In genomic region chr4:10172278-10173038, GRCh38 we compare ENCODE assay signal across 19 cellular contexts. TPM values are rescaled to one million over a fixed set of nuclear protein-coding genes. Genes with fewer than 3 reads are reported as not detected.
A peak's percentile ranks its signal among the peaks of the same experiment; 100 is the strongest.
DNase-seq lines count a peak whose midpoint lies in the region; ATAC-seq, FAIRE-seq and TF ChIP-seq lines count a peak whose summit lies in the region.
"Had no signal": no experiment of that assay in that cellular context is flagged by ENCODE, and none has a peak within 500 bp of the region (broad histone marks: within the 10 kb centered on the region; RNA-seq: fewer than 3 reads in every experiment).

No MANE protein-coding gene starts in this region.

- H3K4me2 ChIP-seq in keratinocyte (ENCODE audit: control insufficient read depth, extremely low read depth, insufficient read depth, low read depth, low read length), result peak overlapping the region; percentile 15

- CTCF ChIA-PET in activated CD8-positive, alpha-beta T cell treated with anti-CD3 and anti-CD28 coated beads, Interleukin-2, amount 10 ng/mL, durations not matched to agents 7 days and 5 days (lab: Charles Lee), result interaction anchor here (1.0 to 3.2 kb wide), 5 partner anchors 10 to 366 kb away, joined by 3 to 17 read pairs (median 3); no protein-coding TSS in a partner anchor

- peak overlapping the region; percentile 56 for H3K27ac ChIP-seq in keratinocyte (ENCODE audit: control insufficient read depth, insufficient read depth, low read length)
- peak overlapping the region; percentile 63 to 77 (median 70) for H3K27ac ChIP-seq in gastrocnemius medialis
- H3K27ac ChIP-seq: HL-60 had no signal

- peaks cover 12% of the 10 kb centered on the region for H3K27me3 Mint-ChIP-seq in activated CD8-positive, alpha-beta T cell treated with anti-CD3 and anti-CD28 coated beads, Interleukin-2, amount 10 ng/mL, durations not matched to agents 7 days and 5 days (ENCODE audit: low read depth)
- H3K27me3 Mint-ChIP-seq in stimulated activated naive CD8-positive, alpha-beta T cell treated with anti-CD3 and anti-CD28 coated beads, Interleukin-15, amount 100 ng/mL, for 72 hours, result peaks cover 8% of the 10 kb centered on the region

- no peaks in the 10 kb centered on the region for H3K36me3 Mint-ChIP-seq in activated CD8-positive, alpha-beta T cell treated with anti-CD3 and anti-CD28 coated beads, Interleukin-2, amount 10 ng/mL, durations not matched to agents 7 days and 5 days (ENCODE audit: low read depth)

- H3K4me3 Mint-ChIP-seq in activated CD8-positive, alpha-beta T cell treated with anti-CD3 and anti-CD28 coated beads, Interleukin-2, amount 10 ng/mL, durations not matched to agents 7 days and 5 days, result no peak overlapping the region
- H3K4me3 Mint-ChIP-seq in stimulated activated naive CD8-positive, alpha-beta T cell treated with anti-CD3 and anti-CD28 coated beads, Interleukin-15, amount 100 ng/mL, for 72 hours, result no peak overlapping the region
- H3K4me3 Mint-ChIP-seq: activated T-cell treated with anti-CD3 and anti-CD28 coated beads, Interleukin-2, amount 50 U/mL, for 72 hours had no signal

- no peak overlapping the region for H3K9ac ChIP-seq in keratinocyte (ENCODE audit: control insufficient read depth, extremely low read depth, insufficient read depth, low read length)

- in situ Hi-C loops in G401 (cut with HindIII; ENCODE audit: low sequenced_read_pairs), result loop anchor here (25.0 kb wide), 1 partner anchor 240 kb away; no protein-coding TSS in a partner anchor
- in situ Hi-C loops in gastrocnemius medialis (cut with MboI; ENCODE audit: low sequenced_read_pairs in 4 of 4), result loop anchor here in 1 of 4 donors (25.0 kb wide), 1 partner anchor 240 kb away; no protein-coding TSS in a partner anchor

- H4K20me1 ChIP-seq in keratinocyte (ENCODE audit: control insufficient read depth, extremely low read depth, insufficient read depth, low read length), result no peaks in the 10 kb centered on the region

- dilution Hi-C loops in keratinocyte (cut with MboI; ENCODE audit: extremely low pct_ligation_motif_present, low sequenced_read_pairs), result no loop called here

- TF ChIP-seq CTCF in keratinocyte (optimal IDR thresholded peaks at IDR 0.05 in 1 of 3, IDR thresholded peaks at IDR 0.05 in 1 of 3, conservative IDR thresholded peaks at IDR 0.05 in 1 of 3; ENCODE audit: extremely low read depth in 1 of 3, insufficient read depth in 2 of 3, low read length in 3 of 3) (no peak), gastrocnemius medialis (IDR thresholded peaks at IDR 0.05 in 4 of 5, conservative IDR thresholded peaks at IDR 0.05 in 1 of 5) (no peak)

- H3K27ac Mint-ChIP-seq in activated CD8-positive, alpha-beta T cell treated with anti-CD3 and anti-CD28 coated beads, Interleukin-2, amount 10 ng/mL, durations not matched to agents 7 days and 5 days, result no peak overlapping the region
- H3K27ac Mint-ChIP-seq in stimulated activated naive CD8-positive, alpha-beta T cell treated with anti-CD3 and anti-CD28 coated beads, Interleukin-15, amount 100 ng/mL, for 72 hours, result no peak overlapping the region
- H3K27ac Mint-ChIP-seq: activated T-cell treated with anti-CD3 and anti-CD28 coated beads, Interleukin-2, amount 50 U/mL, for 72 hours had no signal

- intact Hi-C loops in gastrocnemius medialis (cut with DNase I; ENCODE audit: low total_unique reads), result loop anchor here (2.0 kb wide), 1 partner anchor 56 kb away; the partner anchor contains the start of gene WDR1

- H3K79me2 ChIP-seq in keratinocyte (ENCODE audit: control insufficient read depth, insufficient read depth, low read length), result no peaks in the 10 kb centered on the region

- no peaks in the 10 kb centered on the region for H3K9me1 ChIP-seq in keratinocyte (ENCODE audit: control insufficient read depth, extremely low read depth, insufficient read depth, low read length)

- H2AFZ ChIP-seq in keratinocyte (ENCODE audit: control insufficient read depth, low read length), result peak overlapping the region; percentile 64

- no peaks in the 10 kb centered on the region for H3K9me3 Mint-ChIP-seq in activated CD8-positive, alpha-beta T cell treated with anti-CD3 and anti-CD28 coated beads, Interleukin-2, amount 10 ng/mL, durations not matched to agents 7 days and 5 days (ENCODE audit: insufficient read depth)
- H3K9me3 Mint-ChIP-seq in stimulated activated naive CD8-positive, alpha-beta T cell treated with anti-CD3 and anti-CD28 coated beads, Interleukin-15, amount 100 ng/mL, for 72 hours, result no peaks in the 10 kb centered on the region
- H3K9me3 Mint-ChIP-seq: activated T-cell treated with anti-CD3 and anti-CD28 coated beads, Interleukin-2, amount 50 U/mL, for 72 hours had no signal

- no peaks in the 10 kb centered on the region for H3K4me1 Mint-ChIP-seq in activated CD8-positive, alpha-beta T cell treated with anti-CD3 and anti-CD28 coated beads, Interleukin-2, amount 10 ng/mL, durations not matched to agents 7 days and 5 days (ENCODE audit: low read depth)
- H3K4me1 Mint-ChIP-seq in stimulated activated naive CD8-positive, alpha-beta T cell treated with anti-CD3 and anti-CD28 coated beads, Interleukin-15, amount 100 ng/mL, for 72 hours, result no peaks in the 10 kb centered on the region

- FAIRE-seq in keratinocyte (lab: Jason Lieb, UNC), result peak; percentile 23
- FAIRE-seq: TTC549 had no signal

- ATAC-seq in gastrocnemius medialis, result no peak
- ATAC-seq in activated CD8-positive, alpha-beta T cell treated with anti-CD3 and anti-CD28 coated beads, Interleukin-2, amount 10 ng/mL, durations not matched to agents 7 days and 5 days, result no peak
- no peak for ATAC-seq in stimulated activated naive CD8-positive, alpha-beta T cell treated with anti-CD3 and anti-CD28 coated beads, Interleukin-15, amount 100 ng/mL, for 72 hours
- ATAC-seq: activated T-cell treated with anti-CD3 and anti-CD28 coated beads, Interleukin-2, amount 50 U/mL, for 72 hours; Panc1; stimulated activated naive CD8-positive, alpha-beta T cell treated with anti-CD3 and anti-CD28 coated beads, Interleukin-15, Interleukin-2, amounts not matched to agents 100 U/mL and 50 U/mL, for 24 hours had no signal

- no peaks in the 10 kb centered on the region for H3K27me3 ChIP-seq in keratinocyte (ENCODE audit: control insufficient read depth, extremely low read depth, insufficient read depth, low read length)
- H3K27me3 ChIP-seq in gastrocnemius medialis, result no peaks in the 10 kb centered on the region

- no peak for TF ChIP-seq POLR2A in gastrocnemius medialis (IDR thresholded peaks at IDR 0.05)

- POLR2A ChIA-PET in activated CD8-positive, alpha-beta T cell treated with anti-CD3 and anti-CD28 coated beads, Interleukin-2, amount 10 ng/mL, durations not matched to agents 7 days and 5 days (lab: Charles Lee), result interaction anchor here (1.7 kb wide), 1 partner anchor 55 kb away, joined by 5 read pairs; the partner anchor contains the start of gene WDR1

- H3K9me3 ChIP-seq in keratinocyte (ENCODE audit: control insufficient read depth, low read depth, low read length) (no peaks in the 10 kb centered on the region), gastrocnemius medialis (no peaks in the 10 kb centered on the region)

- DNase-seq in G401 (ENCODE audit: low spot score), result peak; percentile 65
- peak; percentile 12 for DNase-seq in cerebellum (ENCODE audit: low spot score)
- DNase-seq in keratinocyte (ENCODE audit: low read depth, low spot score), result no peak
- DNase-seq in gastrocnemius medialis, result no peak
- DNase-seq in activated CD8-positive, alpha-beta T cell treated with anti-CD3 and anti-CD28 coated beads, Interleukin-2, amount 10 ng/mL, durations not matched to agents 7 days and 5 days, result no peak
- DNase-seq in LoVo (ENCODE audit: low spot score), result no peak
- DNase-seq in activated effector memory CD4-positive, alpha-beta T cell treated with anti-CD3 and anti-CD28 coated beads, Interleukin-2, amount 50 U/mL, for 16 hours, result no peak
- no peak for DNase-seq in stimulated activated naive CD8-positive, alpha-beta T cell treated with anti-CD3 and anti-CD28 coated beads, Interleukin-15, amount 100 ng/mL, for 72 hours
- DNase-seq: activated CD4-positive, alpha-beta T cell treated with anti-CD3 and anti-CD28 coated beads, Interleukin-2, amount 50 U/mL, for 48 hours; activated T-cell treated with anti-CD3 and anti-CD28 coated beads, Interleukin-2, amount 50 U/mL, for 72 hours; glutamatergic neuron; KBM-7; midbrain; NCI-H2171 treated with DMSO at 0.1 percent for 48 hours; NCI-H82; stimulated activated naive CD8-positive, alpha-beta T cell treated with anti-CD3 and anti-CD28 coated beads, Interleukin-15, Interleukin-2, amounts not matched to agents 100 U/mL and 50 U/mL, for 24 hours had no signal

- H3K4me3 ChIP-seq in keratinocyte (ENCODE audit: control insufficient read depth in 2 of 3, extremely low read depth in 1 of 3, insufficient read depth in 2 of 3, low read depth in 1 of 3, low read length in 3 of 3), result no peak overlapping the region
- no peak overlapping the region for H3K4me3 ChIP-seq in gastrocnemius medialis

- H3K4me1 ChIP-seq in keratinocyte (ENCODE audit: control insufficient read depth, extremely low read depth, insufficient read depth, low read length) (peaks cover 32% of the 10 kb centered on the region), gastrocnemius medialis (peaks cover 25 to 31% of the 10 kb centered on the region in 2 donors)

- H3K36me3 ChIP-seq in keratinocyte (ENCODE audit: control insufficient read depth in 2 of 2, extremely low read depth in 1 of 2, insufficient read depth in 2 of 2, low read length in 2 of 2) (no peaks in the 10 kb centered on the region), gastrocnemius medialis (no peaks in the 10 kb centered on the region)

RNA-seq across cellular contexts. Expression of gene WDR1, which starts 55.9 kb away (rescaled TPM):
- total RNA-seq in G401 (2014; rRNA removed; shearing (Covaris generic)), result 300 and 383 TPM in 2 replicates
- 54.0 TPM for total RNA-seq in cerebellum
- 388 to 423 TPM (median 388 TPM) in 3 replicates for polyA plus RNA-seq in keratinocyte
- polyA plus RNA-seq in keratinocyte (2011; ENCODE audit: low read depth), result 337 TPM
- polyA plus RNA-seq in keratinocyte (2011; cell fraction: cytosol; rRNA removed), result 391 and 468 TPM in 2 replicates
- 312 and 336 TPM in 2 replicates for polyA plus RNA-seq in keratinocyte (2011; cell fraction: nucleus; rRNA removed)
- 204 and 352 TPM in 2 replicates for polyA plus RNA-seq in keratinocyte (2012; ENCODE audit: low replicate concordance)
- 342 to 533 TPM (median 448 TPM) in 3 replicates for polyA minus RNA-seq in keratinocyte
- polyA minus RNA-seq in keratinocyte (2011; cell fraction: cytosol; rRNA and poly(A)+ RNA removed), result 411 TPM
- polyA minus RNA-seq in keratinocyte (2011; cell fraction: nucleus; rRNA and poly(A)+ RNA removed), result 185 and 236 TPM in 2 replicates
- total RNA-seq in gastrocnemius medialis, result 10 to 100 TPM; 57.3 to 84.2 (median 72.7) TPM
- total RNA-seq in activated CD8-positive, alpha-beta T cell treated with anti-CD3 and anti-CD28 coated beads, Interleukin-2, amount 10 ng/mL, durations not matched to agents 7 days and 5 days, result 100 to 1,000 TPM; 516 to 550 TPM

Comparison
In these comparisons a context has a peak if more than half of its experiments do, and no peak if none do; other contexts are left out.
1. DNase-seq: peak in G401 (single experiment) and cerebellum (single experiment); none in keratinocyte (single experiment), gastrocnemius medialis (0 of 2), activated CD8-positive, alpha-beta T cell treated with anti-CD3 and anti-CD28 coated beads, Interleukin-2, amount 10 ng/mL, durations not matched to agents 7 days and 5 days (single experiment), LoVo (single experiment), activated effector memory CD4-positive, alpha-beta T cell treated with anti-CD3 and anti-CD28 coated beads, Interleukin-2, amount 50 U/mL, for 16 hours (single experiment) and stimulated activated naive CD8-positive, alpha-beta T cell treated with anti-CD3 and anti-CD28 coated beads, Interleukin-15, amount 100 ng/mL, for 72 hours (0 of 2).